21 cellular contexts compared by ENCODE assay signal in the genomic region with DNA sequence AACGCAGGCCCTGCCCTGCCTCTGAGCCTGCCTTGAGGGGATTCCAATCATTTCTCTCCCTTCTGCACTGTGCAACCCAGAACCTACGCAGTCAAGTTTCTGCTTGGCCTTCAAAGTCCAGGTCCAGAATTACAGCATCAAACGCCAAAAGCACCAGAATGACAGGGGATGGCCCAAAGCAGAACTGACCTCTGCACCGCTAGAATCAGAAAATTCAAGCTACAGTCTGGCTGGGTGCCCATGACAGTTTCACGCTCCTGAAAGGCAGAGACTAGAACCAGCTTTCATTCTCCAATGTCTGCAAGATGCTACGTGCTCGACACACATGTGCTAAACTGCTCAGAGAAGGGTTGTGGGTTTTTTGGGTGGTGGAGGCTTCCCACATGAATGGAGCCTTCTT. TPM values are rescaled to one million over a fixed set of nuclear protein-coding genes. Genes with fewer than 3 reads are reported as not detected.
DNase-seq lines count a peak whose midpoint lies in the region; ATAC-seq, FAIRE-seq and TF ChIP-seq lines count a peak whose summit lies in the region.
"Had no signal": no experiment of that assay in that cellular context is flagged by ENCODE, and none has a peak within 500 bp of the region (broad histone marks: within the 10 kb centered on the region; RNA-seq: fewer than 3 reads in every experiment).

No MANE protein-coding gene starts in this region.

- in situ Hi-C loops in HepG2 (cut with HindIII; ENCODE audit: extremely low pct_ligation_motif_present, low pct_unique_long_range_greater_than_20kb), result no loop called here

- H3K36me3 ChIP-seq in WERI-Rb-1 (peaks cover 3% of the 10 kb centered on the region), HepG2 (replicated peaks in 1 of 2; ENCODE audit: control insufficient read depth in 1 of 2, insufficient read depth in 2 of 2, low read length in 2 of 2) (no peaks in the 10 kb centered on the region)
- H3K36me3 ChIP-seq: ovary, suprapubic skin had no signal

- TF ChIP-seq POLR2A in HepG2 (IDR thresholded peaks at IDR 0.05; ENCODE audit: insufficient read depth in 1 of 2, low read depth in 2 of 2, low read length in 2 of 2), result no peak

- intact Hi-C loops in HepG2 (cut with micrococcal nuclease; ENCODE audit: unreplicated experiment), result loop anchor here (2.0 to 5.0 kb wide), 2 partner anchors 15 to 48 kb away; no protein-coding TSS in a partner anchor

- no peak for TF ChIP-seq RAD21 in HepG2 (CRISPR knock-in tag; IDR thresholded peaks at IDR 0.05)

- H3K27me3 ChIP-seq in WERI-Rb-1 (ENCODE audit: insufficient read depth, low read depth, severe bottlenecking) (no peaks in the 10 kb centered on the region), HepG2 (ENCODE audit: control insufficient read depth in 1 of 2, insufficient read depth in 2 of 2, low read length in 2 of 2) (no peaks in the 10 kb centered on the region; a peak in 1 of 5 replicates)
- H3K27me3 ChIP-seq: ovary, suprapubic skin had no signal

- CTCF ChIA-PET in HepG2 (lab: Yijun Ruan, JAX; ENCODE audit: low intra/inter-chr PET ratio, low total read pairs), result no interaction called here

- no peaks in the 10 kb centered on the region; the same call in 1 of the 2 replicates for H4K20me1 ChIP-seq in HepG2 (ENCODE audit: insufficient read depth, low read length)

- no TSS peak for BruUV-seq in HepG2 (replicated peaks; lab: Mats Ljungman, UMichigan)

- H3K4me3 ChIP-seq in WERI-Rb-1 (ENCODE audit: low read depth, low read length), result no peak overlapping the region
- H3K4me3 ChIP-seq in HepG2 (replicated peaks in 1 of 3; ENCODE audit: insufficient read depth in 1 of 3, low read depth in 2 of 3, low read length in 3 of 3), result no peak overlapping the region
- H3K4me3 ChIP-seq: ovary, suprapubic skin had no signal

- no peak overlapping the region for H2AFZ ChIP-seq in HepG2 (ENCODE audit: low read length)

- TF ChIP-seq EP300 in HepG2 (IDR thresholded peaks at IDR 0.05; ENCODE audit: low read depth in 2 of 2, low read length in 2 of 2) (no peak), HepG2 (CRISPR knock-in tag; IDR thresholded peaks at IDR 0.05; ENCODE audit: borderline replicate concordance) (no peak)

- TF ChIP-seq CTCF in WERI-Rb-1 (IDR thresholded peaks at IDR 0.05; ENCODE audit: low read depth, low read length) (no peak), HepG2 (CRISPR knock-in tag; IDR thresholded peaks at IDR 0.05) (no peak)

- no peak for DNase-seq in HTR-8/SVneo (ENCODE audit: insufficient read length, low spot score)
- DNase-seq in WERI-Rb-1, result no peak
- DNase-seq in HepG2 (ENCODE audit: low spot score), result no peak
- peak; percentile 38 for DNase-seq in superior temporal gyrus (ENCODE audit: extremely low spot score)
- no peak for DNase-seq in SIG-M5 treated with dmso at 0.1 percent for 504 hours (lab: John Stamatoyannopoulos, UW; ENCODE audit: unreplicated experiment)
- DNase-seq in stimulated activated CD4-positive, alpha-beta T cell treated with anti-CD3 and anti-CD28 coated beads, Interleukin-15, amount 100 ng/mL, for 24 hours, result no peak
- DNase-seq: activated CD8-positive, alpha-beta memory T cell treated with anti-CD3 and anti-CD28 coated beads for 24 hours; activated effector memory CD4-positive, alpha-beta T cell treated with anti-CD3 and anti-CD28 coated beads, Interleukin-2, amount 50 U/mL, for 16 hours; islet precursor cell; NCI-H1417; NCI-H2081 treated with DMSO at 0.1 percent for 48 hours; NCI-H345; NCI-H748 treated with DMSO at 0.1 percent for 48 hours; nephron progenitor cell; ovary; stimulated activated CD4-positive, alpha-beta T cell treated with anti-CD3 and anti-CD28 coated beads, Interleukin-4, amount 100 ng/mL, for 1 hour; T-helper 17 cell had no signal

- H3K27ac ChIP-seq in WERI-Rb-1 (peak overlapping the region; percentile 83), HepG2 (ENCODE audit: extremely low read length, insufficient read depth, low read length) (no peak overlapping the region)
- H3K27ac ChIP-seq: C4-2B, ovary, suprapubic skin had no signal

- no peak; the same call in 2 of the 3 replicates for ATAC-seq in HepG2
- no peak for ATAC-seq in GM19452 (IDR thresholded peaks at IDR 0.05; ENCODE audit: unreplicated experiment)
- ATAC-seq in GM21390 (IDR thresholded peaks at IDR 0.05; ENCODE audit: unreplicated experiment), result no peak
- ATAC-seq: T-helper 17 cell had no signal

- FAIRE-seq in HTR-8/SVneo (lab: Jason Lieb, UNC) (peak; percentile 26), HepG2 (lab: Jason Lieb, UNC) (no peak)

- H3K4me1 ChIP-seq in HepG2 (ENCODE audit: insufficient read depth, low read length), result peaks cover 75% of the 10 kb centered on the region

- H3K9me3 ChIP-seq in WERI-Rb-1 (ENCODE audit: severe bottlenecking), result no peaks in the 10 kb centered on the region
- no peaks in the 10 kb centered on the region for H3K9me3 ChIP-seq in HepG2 (ENCODE audit: low read length)
- H3K9me3 ChIP-seq: ovary, suprapubic skin had no signal

- POLR2A ChIA-PET in HepG2 (lab: Yijun Ruan, JAX), result interaction anchor here (1.0 kb wide), 1 partner anchor 20 kb away, joined by 3 read pairs; no protein-coding TSS in a partner anchor

- 28% methylated on average over 4 of the region's 7 CpGs for WGBS in HepG2 (ENCODE audit: low lambda C conversion rate)

- no peak overlapping the region for H3K9ac ChIP-seq in HepG2 (ENCODE audit: insufficient read depth, low read depth, low read length)

- H3K4me2 ChIP-seq in HepG2 (ENCODE audit: low read depth, low read length), result peak overlapping the region; percentile 6

- peaks cover 13% of the 10 kb centered on the region for H3K79me2 ChIP-seq in HepG2 (ENCODE audit: insufficient read depth, low read length)

TF ChIP-seq in HepG2, 621 proteins besides CTCF, POLR2A, EP300 and RAD21:
- TF ChIP-seq YEATS4 (CRISPR knock-in tag; IDR thresholded peaks at IDR 0.05; ENCODE audit: borderline replicate concordance), result no peak
- TF ChIP-seq ZNF564 (CRISPR knock-in tag; IDR thresholded peaks at IDR 0.05), result no peak
- TF ChIP-seq HNF4G (IDR thresholded peaks at IDR 0.05; ENCODE audit: borderline replicate concordance, low read depth, low read length), result peak; percentile 9; the same call in 1 of the 2 replicates
- no peak for TF ChIP-seq HNF4G (CRISPR knock-in tag; IDR thresholded peaks at IDR 0.05; ENCODE audit: borderline replicate concordance, low read depth)
- TF ChIP-seq STAT5B (CRISPR knock-in tag; IDR thresholded peaks at IDR 0.05), result no peak
- no peak for TF ChIP-seq HOXD1 (CRISPR knock-in tag; IDR thresholded peaks at IDR 0.05)

RNA-seq across cellular contexts. Expression of a gene that starts 4.1 kb away (rescaled TPM):
- 15.1 and 16.2 TPM in 2 replicates for total RNA-seq in HepG2 (2016; rRNA removed; fragmentation: Illumina TruSeq; extraction: Trizol)
- total RNA-seq in HepG2 (2016; cell fraction: cytosol; rRNA removed; fragmentation: Illumina TruSeq; extraction: Trizol; ENCODE audit: low read depth), result 4.4 and 5.9 TPM in 2 replicates
- total RNA-seq in HepG2 (2016; cell fraction: insoluble cytoplasmic fraction; rRNA removed; fragmentation: Illumina TruSeq; extraction: Trizol), result 13.1 and 14.8 TPM in 2 replicates
- 8.6 and 9.0 TPM in 2 replicates for total RNA-seq in HepG2 (2016; cell fraction: membrane; rRNA removed; fragmentation: Illumina TruSeq; extraction: Trizol)
- 21.4 and 22.0 TPM in 2 replicates for total RNA-seq in HepG2 (2016; cell fraction: nucleus; rRNA removed; fragmentation: Illumina TruSeq; extraction: Trizol)
- polyA plus RNA-seq in HepG2 (2011; rRNA removed), result 16.4 and 16.7 TPM in 2 replicates
- 5.7 and 6.9 TPM in 2 replicates for polyA plus RNA-seq in HepG2 (2011; cell fraction: cytosol; rRNA removed)
- polyA plus RNA-seq in HepG2 (2011; cell fraction: nucleus; rRNA removed), result 55.9 and 58.4 TPM in 2 replicates
- 12.5 and 17.3 TPM in 2 replicates for polyA plus RNA-seq in HepG2 (2012)
- polyA plus RNA-seq in HepG2 (2016; cell fraction: cytosol; fragmentation: Illumina TruSeq; extraction: Trizol; ENCODE audit: low read depth), result 4.6 and 4.9 TPM in 2 replicates
- 10.5 and 11.4 TPM in 2 replicates for polyA plus RNA-seq in HepG2 (2016; cell fraction: insoluble cytoplasmic fraction; fragmentation: Illumina TruSeq; extraction: Trizol; ENCODE audit: low read depth)
- polyA plus RNA-seq in HepG2 (2016; cell fraction: membrane; fragmentation: Illumina TruSeq; extraction: Trizol; ENCODE audit: low read depth), result 7.1 and 7.5 TPM in 2 replicates
- polyA plus RNA-seq in HepG2 (2016; cell fraction: nucleus; fragmentation: Illumina TruSeq; extraction: Trizol; ENCODE audit: insufficient read depth, low read depth), result 24.4 and 27.2 TPM in 2 replicates
- polyA minus RNA-seq in HepG2 (2011; rRNA and poly(A)+ RNA removed; ENCODE audit: low replicate concordance), result 0.51 and 12.1 TPM in 2 replicates
- polyA minus RNA-seq in HepG2 (2011; cell fraction: cytosol; rRNA and poly(A)+ RNA removed), result 8.5 and 10.6 TPM in 2 replicates
- polyA minus RNA-seq in HepG2 (2011; cell fraction: nucleus; rRNA and poly(A)+ RNA removed), result 45.1 and 53.1 TPM in 2 replicates
